Comparison of ENCODE assay signal across 18 cellular contexts in genomic region chr2:230700447-230700846, GRCh38. TPM values are rescaled to one million over a fixed set of nuclear protein-coding genes. Genes with fewer than 3 reads are reported as not detected.
DNase-seq lines count a peak whose midpoint lies in the region; ATAC-seq, FAIRE-seq and TF ChIP-seq lines count a peak whose summit lies in the region.
"Had no signal": no experiment of that assay in that cellular context is flagged by ENCODE, and none has a peak within 500 bp of the region (broad histone marks: within the 10 kb centered on the region; RNA-seq: fewer than 3 reads in every experiment).

No MANE protein-coding gene starts in this region.

- no peak overlapping the region for H2AK9ac ChIP-seq in IMR-90 (replicated peaks; ENCODE audit: low read depth, low read length, poor library complexity)

- FAIRE-seq in bronchial epithelial cell (lab: Jason Lieb, UNC) (no peak), frontal cortex (lab: Jason Lieb, UNC) (no peak)

- H3K9me3 ChIP-seq in IMR-90 (ENCODE audit: control insufficient read depth, insufficient read depth, low read length), result no peaks in the 10 kb centered on the region

- H2AFZ ChIP-seq in IMR-90 (replicated peaks; ENCODE audit: low read length, poor library complexity), result no peak overlapping the region

- in situ Hi-C loops in IMR-90 (cut with MboI; ENCODE audit: low sequenced_read_pairs), result no loop called here

- no peaks in the 10 kb centered on the region for H3K79me1 ChIP-seq in IMR-90 (ENCODE audit: low read depth in 1 of 2, low read length in 2 of 2)

- H4K5ac ChIP-seq in IMR-90 (ENCODE audit: low read depth, low read length), result no peak overlapping the region

- no peak overlapping the region for H3K4me2 ChIP-seq in IMR-90 (ENCODE audit: low read depth, low read length)

- dilution Hi-C loops in IMR-90 (cut with HindIII; ENCODE audit: low sequenced_read_pairs, unreplicated experiment), result no loop called here

- no peak overlapping the region for H2BK5ac ChIP-seq in IMR-90 (ENCODE audit: low read depth, low read length, poor library complexity, severe bottlenecking)

- no peaks in the 10 kb centered on the region for H4K20me1 ChIP-seq in IMR-90 (ENCODE audit: insufficient read depth, low read length)

- H3K18ac ChIP-seq in IMR-90 (ENCODE audit: low read depth, low read length), result no peak overlapping the region

- no peak overlapping the region for H4K91ac ChIP-seq in IMR-90 (ENCODE audit: insufficient read depth, low read depth, low read length)

- H3K9ac ChIP-seq in IMR-90 (ENCODE audit: low read depth, low read length), result no peak overlapping the region

- DNase-seq in Ammon's horn (ENCODE audit: low spot score) (peak; percentile 39), IMR-90 (no peak), bronchial epithelial cell (ENCODE audit: low read depth) (peak; percentile 64), medulla oblongata (ENCODE audit: extremely low spot score) (peak; percentile 73), frontal cortex (ENCODE audit: low spot score in 2 of 2) (no peak), middle frontal gyrus (ENCODE audit: extremely low spot score, low spot score) (no peak)
- no peak for DNase-seq in central memory CD4-positive, alpha-beta T cell
- DNase-seq: activated naive CD4-positive, alpha-beta T cell treated with anti-CD3 and anti-CD28 coated beads, Interleukin-2, amount 50 U/mL, for 16 hours; DND-41; effector CD8-positive, alpha-beta T cell; foreskin keratinocyte; H7; NCI-H526; nucleus accumbens; stimulated activated naive CD4-positive, alpha-beta T cell; uterus had no signal

- H3K14ac ChIP-seq in IMR-90 (replicated peaks; ENCODE audit: low read depth, low read length), result no peak overlapping the region

- no peaks in the 10 kb centered on the region for H3K27me3 ChIP-seq in IMR-90 (ENCODE audit: control insufficient read depth, insufficient read depth, low read length)
- no peaks in the 10 kb centered on the region for H3K27me3 ChIP-seq in bronchial epithelial cell (ENCODE audit: control insufficient read depth, insufficient read depth, low read length)
- H3K27me3 ChIP-seq: foreskin keratinocyte, uterus had no signal

- H2BK15ac ChIP-seq in IMR-90 (ENCODE audit: low read depth, low read length), result no peak overlapping the region

- no peaks in the 10 kb centered on the region for H3K4me1 ChIP-seq in IMR-90 (ENCODE audit: control insufficient read depth, insufficient read depth, low read length)
- H3K4me1 ChIP-seq: uterus had no signal

- TF ChIP-seq CTCF in IMR-90 (conservative IDR thresholded peaks at IDR 0.05; ENCODE audit: low read depth, low read length) (no peak), bronchial epithelial cell (IDR thresholded peaks at IDR 0.05; ENCODE audit: insufficient read depth, low read length, severe bottlenecking) (no peak)

- H3K4me3 ChIP-seq in IMR-90 (ENCODE audit: insufficient read depth, low read depth, low read length) (no peak overlapping the region), bronchial epithelial cell (ENCODE audit: low read depth, low read length) (no peak overlapping the region)
- H3K4me3 ChIP-seq: skin epidermis, uterus had no signal

- intact Hi-C loops in IMR-90 (cut with micrococcal nuclease), result no loop called here

- no peak for TF ChIP-seq RAD21 in IMR-90 (IDR thresholded peaks at IDR 0.05; ENCODE audit: low read length)

- H3K4ac ChIP-seq in IMR-90 (ENCODE audit: low read depth, low read length), result no peak overlapping the region

- ATAC-seq in IMR-90 (ENCODE audit: low read depth), result no peak
- no peak for ATAC-seq in HG03139 (IDR thresholded peaks at IDR 0.05; ENCODE audit: unreplicated experiment)
- ATAC-seq: foreskin keratinocyte had no signal

- H4K8ac ChIP-seq in IMR-90 (ENCODE audit: low read depth in 2 of 2, low read length in 2 of 2), result no peak overlapping the region

- TF ChIP-seq POLR2A in IMR-90 (IDR thresholded peaks at IDR 0.05; ENCODE audit: low read depth, low read length), result no peak

- CTCF ChIA-PET in IMR-90 (lab: Yijun Ruan, JAX), result interaction anchor here (1.1 to 1.7 kb wide), 2 partner anchors 12 to 97 kb away, joined by 3 to 7 read pairs; partner anchors contain the start of gene CAB39

- H3K27ac ChIP-seq in IMR-90 (ENCODE audit: insufficient read depth, low read length), result no peak overlapping the region
- H3K27ac ChIP-seq: foreskin keratinocyte, uterus had no signal

- H3K23ac ChIP-seq in IMR-90 (ENCODE audit: low read depth, low read length), result no peak overlapping the region

- POLR2A ChIA-PET in IMR-90 (lab: Charles Lee; ENCODE audit: unreplicated experiment), result no interaction called here

- no peak overlapping the region for H2BK120ac ChIP-seq in IMR-90 (ENCODE audit: low read depth, low read length)

- no TSS peak for BruUV-seq in IMR-90 (replicated peaks; lab: Mats Ljungman, UMichigan)

- no peak overlapping the region for H2AK5ac ChIP-seq in IMR-90 (ENCODE audit: low read depth, low read length)

- H3K56ac ChIP-seq in IMR-90 (ENCODE audit: extremely low read depth, insufficient read depth, low read length), result no peak overlapping the region

- H3K9me1 ChIP-seq in IMR-90 (ENCODE audit: insufficient read depth, low read length), result no peaks in the 10 kb centered on the region

- H2BK20ac ChIP-seq in IMR-90 (ENCODE audit: low read depth, low read length), result no peak overlapping the region

- H3K36me3 ChIP-seq in IMR-90 (ENCODE audit: control insufficient read depth, insufficient read depth, low read length) (no peaks in the 10 kb centered on the region), bronchial epithelial cell (ENCODE audit: control insufficient read depth, insufficient read depth, low read length) (no peaks in the 10 kb centered on the region)
- H3K36me3 ChIP-seq: uterus had no signal

TF ChIP-seq in IMR-90, 13 proteins besides CTCF, POLR2A, EP300 and RAD21:
- TF ChIP-seq CEBPB (IDR thresholded peaks at IDR 0.05; ENCODE audit: low read depth, low read length) (0 out of 2 replicates have a peak, but pooled peaks have one; percentile 26), SMC3 (IDR thresholded peaks at IDR 0.05; ENCODE audit: low read depth, low read length) (no peak), MAFK (IDR thresholded peaks at IDR 0.05; ENCODE audit: low read depth, low read length) (0 out of 2 replicates have a peak, but pooled peaks have one; percentile 37)

RNA-seq across cellular contexts. Expression of gene CAB39, which starts 12.2 kb away (rescaled TPM):
- total RNA-seq in IMR-90 (2012; rRNA removed) (71.7 and 95.3 TPM in 2 replicates), bronchial epithelial cell (75.3 and 87.4 TPM in 2 replicates), frontal cortex (165 TPM)
- polyA plus RNA-seq in IMR-90 (2012; rRNA removed), result 31.3 and 38.2 TPM in 2 replicates
- polyA plus RNA-seq in IMR-90 (2012; cell fraction: cytosol; rRNA removed), result 5.8 and 13.0 TPM in 2 replicates
- polyA plus RNA-seq in IMR-90 (2012; cell fraction: nucleus; rRNA removed; ENCODE audit: low replicate concordance), result 6.4 and 42.5 TPM in 2 replicates

Comparison
In these comparisons a context has a peak if more than half of its experiments do, and no peak if none do; other contexts are left out.
1. DNase-seq: peak in Ammon's horn (single experiment), bronchial epithelial cell (single experiment) and medulla oblongata (single experiment); none in IMR-90 (single experiment), central memory CD4-positive, alpha-beta T cell (single experiment), frontal cortex (0 of 2) and middle frontal gyrus (single experiment).